In genomic region chr10:112985701-112986510, GRCh38 we compare ENCODE assay signal across 9 cellular contexts. TPM values are rescaled to one million over a fixed set of nuclear protein-coding genes. Genes with fewer than 3 reads are reported as not detected.
DNase-seq lines count a peak whose midpoint lies in the region; ATAC-seq, FAIRE-seq and TF ChIP-seq lines count a peak whose summit lies in the region.
"Had no signal": no experiment of that assay in that cellular context is flagged by ENCODE, and none has a peak within 500 bp of the region (broad histone marks: within the 10 kb centered on the region; RNA-seq: fewer than 3 reads in every experiment).

No MANE protein-coding gene starts in this region.

- no peaks in the 10 kb centered on the region for H3K9me2 ChIP-seq in OCI-LY7 (ENCODE audit: insufficient read depth, low read length)

- no peak for FAIRE-seq in HTR-8/SVneo (lab: Jason Lieb, UNC)

- H4K20me1 ChIP-seq in OCI-LY7 (ENCODE audit: insufficient read depth, low read length) = peaks cover 7% of the 10 kb centered on the region

- peak; percentile 35 to 43 for DNase-seq in activated T-cell treated with anti-CD3 and anti-CD28 coated beads, Interleukin-2, amount 50 U/mL, for 48 hours
- DNase-seq in activated T-cell treated with anti-CD3 and anti-CD28 coated beads for 4 hours = no peak
- DNase-seq in OCI-LY7 (ENCODE audit: low spot score) = peak; percentile 2
- peak; percentile 65 for DNase-seq in stromal cell of bone marrow (ENCODE audit: low read depth)
- no peak for DNase-seq in erythroblast (lab: John Stamatoyannopoulos, UW)
- no peak for DNase-seq in HTR-8/SVneo (ENCODE audit: insufficient read length, low spot score)
- no peak for DNase-seq in GM10248 (ENCODE audit: extremely low spot score)
- DNase-seq: CD4-positive, alpha-beta T cell had no signal

- peak; percentile 34 for ATAC-seq in gastroesophageal sphincter

- H2AFZ ChIP-seq in OCI-LY7 (ENCODE audit: low read length) = no peak overlapping the region

- intact Hi-C loops in OCI-LY7 (cut with micrococcal nuclease; ENCODE audit: unreplicated experiment) = no loop called here

- H3K4me3 ChIP-seq in OCI-LY7 (ENCODE audit: low read depth, low read length, poor library complexity, severe bottlenecking) (no peak overlapping the region), gastroesophageal sphincter (no peak overlapping the region)

- H3K4me2 ChIP-seq in OCI-LY7 (ENCODE audit: low read length) = no peak overlapping the region; the same call in 1 of the 2 replicates

- no peak overlapping the region for H3K27ac ChIP-seq in OCI-LY7 (ENCODE audit: low read depth, low read length, poor library complexity, severe bottlenecking)
- H3K27ac ChIP-seq in gastroesophageal sphincter = no peak overlapping the region

- no peaks in the 10 kb centered on the region for H3K9me3 ChIP-seq in OCI-LY7 (ENCODE audit: low read length)
- no peaks in the 10 kb centered on the region for H3K9me3 ChIP-seq in gastroesophageal sphincter

- CTCF ChIA-PET in OCI-LY7 (lab: Charles Lee; ENCODE audit: unreplicated experiment) (interaction anchor here (0.6 kb wide), 1 partner anchor 72 kb away, joined by 8 read pairs; no protein-coding TSS in a partner anchor), GM10248 (lab: Yijun Ruan, JAX) (no interaction called here)

- no TSS peak for BruUV-seq in OCI-LY7 (replicated peaks; lab: Mats Ljungman, UMichigan)

- POLR2A ChIA-PET in OCI-LY7 (lab: Charles Lee) (interaction anchor here (1.0 kb wide), 1 partner anchor 10 kb away, joined by 3 read pairs; no protein-coding TSS in a partner anchor), GM10248 (lab: Yijun Ruan, JAX) (no interaction called here)

- H3K36me3 ChIP-seq in OCI-LY7 (ENCODE audit: insufficient read depth, low read length) = no peaks in the 10 kb centered on the region
- H3K36me3 ChIP-seq in gastroesophageal sphincter = peaks cover 0 to 4% of the 10 kb centered on the region in 2 donors

- peaks cover 26% of the 10 kb centered on the region for H3K4me1 ChIP-seq in OCI-LY7 (ENCODE audit: insufficient read depth, low read length, poor library complexity, severe bottlenecking)
- peaks cover 0 to 62% (median 20%) of the 10 kb centered on the region in 3 donors for H3K4me1 ChIP-seq in gastroesophageal sphincter

- H3K79me2 ChIP-seq in OCI-LY7 (ENCODE audit: insufficient read depth, low read depth, low read length) = no peaks in the 10 kb centered on the region

- no peaks in the 10 kb centered on the region for H3K27me3 ChIP-seq in gastroesophageal sphincter

- 50 to 76% methylated on average over 2 to 5 of the region's 6 CpGs for WGBS in gastroesophageal sphincter (ENCODE audit: low coverage in 1 of 2), 2 donors

- no peak for TF ChIP-seq CTCF in OCI-LY7 (conservative IDR thresholded peaks at IDR 0.05; ENCODE audit: low read length)
- TF ChIP-seq CTCF in gastroesophageal sphincter (IDR thresholded peaks at IDR 0.05) = no peak
- TF ChIP-seq CTCF in GM10248 (IDR thresholded peaks at IDR 0.05; ENCODE audit: control extremely low read depth, extremely low read depth, low read depth, missing control alignments) = no peak

- TF ChIP-seq POLR2A in gastroesophageal sphincter (IDR thresholded peaks at IDR 0.05) (no peak), erythroblast (IDR thresholded peaks at IDR 0.05; ENCODE audit: low read length) (no peak)

- no peak for TF ChIP-seq EP300 in gastroesophageal sphincter (IDR thresholded peaks at IDR 0.05)

RNA-seq across cellular contexts. Expression of gene TCF7L2, which starts 35.9 kb away (rescaled TPM):
- total RNA-seq in OCI-LY7 (2014; rRNA removed; shearing (Covaris generic)) = 1.3 and 2.8 TPM in 2 replicates
- total RNA-seq in OCI-LY7 (2022) = 8.0 and 8.5 TPM in 2 replicates
- total RNA-seq in gastroesophageal sphincter = 10 to 100 TPM; 12.6 to 22.4 (median 20.2) TPM

Comparison
In these comparisons a context has a peak if more than half of its experiments do, and no peak if none do; other contexts are left out.
1. DNase-seq: peak in activated T-cell treated with anti-CD3 and anti-CD28 coated beads, Interleukin-2, amount 50 U/mL, for 48 hours (2 of 2), OCI-LY7 (single experiment) and stromal cell of bone marrow (single experiment); none in activated T-cell treated with anti-CD3 and anti-CD28 coated beads for 4 hours (single experiment), erythroblast (0 of 2), HTR-8/SVneo (single experiment) and GM10248 (single experiment).